1 cellular context compared by ENCODE assay signal in genomic region chr16:3849751-3850543, GRCh38.
TF ChIP-seq lines count a peak whose summit lies in the region.

No MANE protein-coding gene starts in this region.

TF ChIP-seq in H1, 55 proteins besides CTCF, POLR2A, EP300 and RAD21:
- TF ChIP-seq EGR1 (IDR thresholded peaks at IDR 0.05; ENCODE audit: borderline replicate concordance, low read depth, low read length), result no peak
- no peak for TF ChIP-seq KDM5A (IDR thresholded peaks at IDR 0.05; ENCODE audit: low read length)
- TF ChIP-seq, protein P1, sequence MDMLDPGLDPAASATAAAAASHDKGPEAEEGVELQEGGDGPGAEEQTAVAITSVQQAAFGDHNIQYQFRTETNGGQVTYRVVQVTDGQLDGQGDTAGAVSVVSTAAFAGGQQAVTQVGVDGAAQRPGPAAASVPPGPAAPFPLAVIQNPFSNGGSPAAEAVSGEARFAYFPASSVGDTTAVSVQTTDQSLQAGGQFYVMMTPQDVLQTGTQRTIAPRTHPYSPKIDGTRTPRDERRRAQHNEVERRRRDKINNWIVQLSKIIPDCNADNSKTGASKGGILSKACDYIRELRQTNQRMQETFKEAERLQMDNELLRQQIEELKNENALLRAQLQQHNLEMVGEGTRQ (IDR thresholded peaks at IDR 0.05; ENCODE audit: low read length), result no peak
- no peak for TF ChIP-seq CREB1 (IDR thresholded peaks at IDR 0.05)
- no peak for TF ChIP-seq CHD2 (IDR thresholded peaks at IDR 0.05; ENCODE audit: low read length)
- TF ChIP-seq TCF12 (IDR thresholded peaks at IDR 0.05; ENCODE audit: low read depth, low read length), result no peak
- TF ChIP-seq, protein P2, sequence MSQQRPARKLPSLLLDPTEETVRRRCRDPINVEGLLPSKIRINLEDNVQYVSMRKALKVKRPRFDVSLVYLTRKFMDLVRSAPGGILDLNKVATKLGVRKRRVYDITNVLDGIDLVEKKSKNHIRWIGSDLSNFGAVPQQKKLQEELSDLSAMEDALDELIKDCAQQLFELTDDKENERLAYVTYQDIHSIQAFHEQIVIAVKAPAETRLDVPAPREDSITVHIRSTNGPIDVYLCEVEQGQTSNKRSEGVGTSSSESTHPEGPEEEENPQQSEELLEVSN (IDR thresholded peaks at IDR 0.05), result no peak
- no peak for TF ChIP-seq HDAC2 (IDR thresholded peaks at IDR 0.05; ENCODE audit: borderline replicate concordance in 1 of 2, low read depth in 2 of 2, low read length in 2 of 2)
- no peak for TF ChIP-seq SP4 (IDR thresholded peaks at IDR 0.05; ENCODE audit: low read length)
- no peak for TF ChIP-seq RXRA (IDR thresholded peaks at IDR 0.05; ENCODE audit: insufficient read depth, low read depth, low read length)
- TF ChIP-seq ATF3 (IDR thresholded peaks at IDR 0.05; ENCODE audit: insufficient read depth, low read depth, low read length), result no peak
- TF ChIP-seq PHF8 (conservative IDR thresholded peaks at IDR 0.05; ENCODE audit: low read depth, low read length), result no peak
- no peak for TF ChIP-seq SIRT6 (IDR thresholded peaks at IDR 0.05; ENCODE audit: low read length)
- TF ChIP-seq HDAC6 (IDR thresholded peaks at IDR 0.05; ENCODE audit: low read depth, low read length), result no peak
- no peak for TF ChIP-seq KDM1A (IDR thresholded peaks at IDR 0.05; ENCODE audit: borderline replicate concordance, low read length)
